17 cellular contexts compared by ENCODE assay signal in the genomic region with DNA sequence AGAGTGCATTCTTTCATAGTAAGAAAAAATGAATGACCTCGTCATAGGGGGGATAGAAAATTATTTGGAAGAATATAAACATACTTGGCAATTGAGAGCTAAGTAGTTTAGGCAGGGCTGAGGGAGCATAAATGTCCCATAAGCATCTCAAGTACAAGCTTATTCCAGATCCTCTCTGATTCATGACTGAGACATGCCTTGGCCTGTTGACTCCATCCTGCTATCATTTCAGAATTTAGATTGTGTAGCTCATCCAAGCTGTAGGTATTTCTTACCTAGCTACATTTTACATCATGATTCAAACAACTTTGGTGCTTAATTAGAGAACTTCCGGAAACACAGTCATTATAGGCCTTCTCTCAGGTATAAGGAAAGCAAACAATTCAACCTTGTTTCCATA. TPM values are rescaled to one million over a fixed set of nuclear protein-coding genes. Genes with fewer than 3 reads are reported as not detected.
DNase-seq lines count a peak whose midpoint lies in the region; ATAC-seq and TF ChIP-seq lines count a peak whose summit lies in the region.
"Had no signal": no experiment of that assay in that cellular context is flagged by ENCODE, and none has a peak within 500 bp of the region (broad histone marks: within the 10 kb centered on the region; RNA-seq: fewer than 3 reads in every experiment).

No MANE protein-coding gene starts in this region.

- no peak overlapping the region for H3K4me3 Mint-ChIP-seq in MCF 10A (ENCODE audit: unreplicated experiment)
- H3K4me3 Mint-ChIP-seq: CD4-positive, alpha-beta memory T cell had no signal

- BruUV-seq in MCF 10A (replicated peaks; lab: Mats Ljungman, UMichigan), result no TSS peak

- peak overlapping the region; percentile 79 for H3K27ac Mint-ChIP-seq in MCF 10A (ENCODE audit: low read depth, unreplicated experiment)

- no peak for TF ChIP-seq CTCF in MCF 10A (IDR thresholded peaks at IDR 0.05; ENCODE audit: unreplicated experiment)
- no peak for TF ChIP-seq CTCF in breast epithelium (IDR thresholded peaks at IDR 0.05)
- no peak for TF ChIP-seq CTCF in WERI-Rb-1 (IDR thresholded peaks at IDR 0.05; ENCODE audit: low read depth, low read length)
- TF ChIP-seq CTCF in foreskin fibroblast (IDR thresholded peaks at IDR 0.05; ENCODE audit: low read depth, low read length), result no peak

- intact Hi-C loops in MCF 10A (cut with micrococcal nuclease) (no loop called here), breast epithelium (cut with DNase I; ENCODE audit: low total_unique reads) (no loop called here)

- H3K36me3 ChIP-seq in breast epithelium (no peaks in the 10 kb centered on the region), WERI-Rb-1 (peaks cover 9% of the 10 kb centered on the region)

- H3K27me3 ChIP-seq in breast epithelium, result no peaks in the 10 kb centered on the region
- H3K27me3 ChIP-seq in WERI-Rb-1 (ENCODE audit: insufficient read depth, low read depth, severe bottlenecking), result no peaks in the 10 kb centered on the region

- no peak overlapping the region for H3K4me3 ChIP-seq in breast epithelium
- H3K4me3 ChIP-seq in WERI-Rb-1 (ENCODE audit: low read depth, low read length), result no peak overlapping the region
- H3K4me3 ChIP-seq in foreskin fibroblast (ENCODE audit: low read depth in 1 of 2, low read length in 2 of 2), result no peak overlapping the region
- H3K4me3 ChIP-seq: K562 had no signal

- H3K4me1 ChIP-seq in breast epithelium, result no peaks in the 10 kb centered on the region

- no peaks in the 10 kb centered on the region for H3K27me3 Mint-ChIP-seq in MCF 10A (ENCODE audit: insufficient read depth, unreplicated experiment)
- H3K27me3 Mint-ChIP-seq: CD4-positive, alpha-beta memory T cell had no signal

- H3K4me1 Mint-ChIP-seq in MCF 10A (ENCODE audit: insufficient read depth, unreplicated experiment), result peaks cover 5% of the 10 kb centered on the region

- CTCF ChIA-PET in MCF 10A (lab: Yijun Ruan, JAX), result interaction anchor here (0.6 to 1.4 kb wide), 3 partner anchors 16 to 692 kb away, joined by 3 to 4 read pairs (median 3); partner anchors contain the start of gene TMEM39A

- peaks cover 75% of the 10 kb centered on the region for H3K36me3 Mint-ChIP-seq in MCF 10A (ENCODE audit: insufficient read depth, unreplicated experiment)

- H3K27ac ChIP-seq in breast epithelium (no peak overlapping the region), WERI-Rb-1 (peak overlapping the region; percentile 63)

- in situ Hi-C loops in G401 (cut with HindIII; ENCODE audit: low sequenced_read_pairs), result no loop called here

- no peak for ATAC-seq in GM21423 (IDR thresholded peaks at IDR 0.05; ENCODE audit: unreplicated experiment)
- no peak for ATAC-seq in HG03135 (IDR thresholded peaks at IDR 0.05; ENCODE audit: unreplicated experiment)
- ATAC-seq: K562, SK-N-SH treated with all-trans-retinoic acid at 6 μM for 48 hours had no signal

- POLR2A ChIA-PET in MCF 10A (lab: Yijun Ruan, JAX), result interaction anchor here (0.9 to 2.3 kb wide), 6 partner anchors 11 to 195 kb away, joined by 3 to 37 read pairs (median 14); partner anchors contain the start of genes POGLUT1, TIMMDC1 and TMEM39A

- TF ChIP-seq POLR2A in breast epithelium (IDR thresholded peaks at IDR 0.05), result no peak

- H3K9me3 ChIP-seq in breast epithelium (no peaks in the 10 kb centered on the region), WERI-Rb-1 (ENCODE audit: severe bottlenecking) (no peaks in the 10 kb centered on the region)

- H3K9me3 Mint-ChIP-seq in MCF 10A (ENCODE audit: unreplicated experiment), result no peaks in the 10 kb centered on the region
- H3K9me3 Mint-ChIP-seq: CD4-positive, alpha-beta memory T cell had no signal

- no peak for DNase-seq in MCF 10A (ENCODE audit: unreplicated experiment)
- DNase-seq in breast epithelium (ENCODE audit: low spot score in 2 of 2), result no peak
- DNase-seq in WERI-Rb-1, result no peak
- peak; percentile 18 to 43 for DNase-seq in foreskin fibroblast
- no peak for DNase-seq in G401 (ENCODE audit: low spot score)
- no peak for DNase-seq in activated CD4-positive, alpha-beta T cell treated with anti-CD3 and anti-CD28 coated beads, Interleukin-2, amount 50 U/mL, for 48 hours
- DNase-seq: 8988T; CD4-positive, alpha-beta memory T cell; H7; NCI-H1105; NCI-H2081 treated with DMSO at 0.1 percent for 48 hours; NCI-H82; SIG-M5 had no signal

RNA-seq across cellular contexts. Expression of gene POGLUT1, which starts 12.3 kb away (rescaled TPM):
- total RNA-seq in MCF 10A (2022), result 22.5 and 25.2 TPM in 2 replicates
- total RNA-seq in breast epithelium, result 10 to 100 TPM; 13.0 to 28.8 (median 16.4) TPM
- 5.5 and 31.4 TPM in 2 replicates for total RNA-seq in G401 (2014; rRNA removed; shearing (Covaris generic))

RNA-seq across cellular contexts. Expression of gene TIMMDC1, which starts 17.3 kb away (rescaled TPM):
- total RNA-seq in MCF 10A (2022) (108 and 113 TPM in 2 replicates), breast epithelium (10 to 100 TPM; 40.8 to 54.1 (median 47.1) TPM)
- total RNA-seq in G401 (2014; rRNA removed; shearing (Covaris generic)), result 62.2 and 69.2 TPM in 2 replicates

RNA-seq across cellular contexts. Expression of gene TMEM39A, which starts 17.7 kb away (rescaled TPM):
- total RNA-seq in MCF 10A (2022), result 87.1 and 105 TPM in 2 replicates
- total RNA-seq in breast epithelium, result 10 to 100 TPM; 30.2 to 53.7 (median 36.4) TPM
- 26.6 and 31.2 TPM in 2 replicates for total RNA-seq in G401 (2014; rRNA removed; shearing (Covaris generic))

Comparison
In these comparisons a context has a peak if more than half of its experiments do, and no peak if none do; other contexts are left out.
1. DNase-seq: peak in foreskin fibroblast (2 of 2); none in MCF 10A (single experiment), breast epithelium (0 of 2), WERI-Rb-1 (single experiment), G401 (single experiment) and activated CD4-positive, alpha-beta T cell treated with anti-CD3 and anti-CD28 coated beads, Interleukin-2, amount 50 U/mL, for 48 hours (0 of 2).